Comparison of ENCODE assay signal across 1 cellular context in the genomic region with DNA sequence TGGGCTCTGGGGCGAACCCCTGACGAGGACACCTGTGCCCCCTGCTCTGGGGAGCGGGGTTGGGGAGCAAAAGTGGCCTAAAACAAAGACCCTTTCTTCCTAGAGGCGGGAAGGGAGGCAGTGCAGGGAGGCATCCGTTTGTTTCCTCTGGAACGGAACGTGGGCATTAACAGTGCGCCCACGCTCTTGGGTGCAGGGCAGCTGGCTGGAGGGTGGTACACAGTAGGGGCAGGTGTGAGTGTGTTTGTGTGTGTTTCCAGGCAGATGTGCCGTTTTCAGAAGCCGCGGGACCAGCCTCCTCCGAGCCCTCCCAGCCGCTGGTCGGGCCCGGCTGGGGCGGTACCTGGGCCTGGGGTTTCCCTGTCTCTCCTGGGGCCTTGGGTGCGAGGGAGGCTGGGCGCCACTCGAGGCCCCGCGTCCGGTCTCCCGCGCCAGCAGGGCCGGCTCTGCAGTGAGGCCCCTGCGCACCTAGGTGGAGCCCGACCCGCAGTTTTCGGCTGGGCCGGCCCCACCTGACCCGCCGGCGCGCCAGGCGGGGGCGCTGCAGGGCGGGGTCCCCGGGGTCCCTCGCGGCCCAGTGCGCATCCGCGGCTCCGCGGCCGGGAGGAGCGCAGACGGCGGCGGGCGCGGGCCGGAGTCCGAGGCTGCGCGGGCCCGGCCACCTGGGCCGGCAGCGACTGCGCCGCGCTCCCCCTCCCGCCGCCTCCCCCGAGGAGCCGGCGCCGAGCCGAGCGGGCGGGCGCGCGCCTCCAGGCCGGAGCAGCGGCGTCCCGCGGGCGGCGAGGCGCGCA.
TF ChIP-seq lines count a peak whose summit lies in the region.

No MANE protein-coding gene starts in this region.

TF ChIP-seq in A549, 52 proteins besides CTCF, POLR2A, EP300 and RAD21:
- TF ChIP-seq, protein P1, sequence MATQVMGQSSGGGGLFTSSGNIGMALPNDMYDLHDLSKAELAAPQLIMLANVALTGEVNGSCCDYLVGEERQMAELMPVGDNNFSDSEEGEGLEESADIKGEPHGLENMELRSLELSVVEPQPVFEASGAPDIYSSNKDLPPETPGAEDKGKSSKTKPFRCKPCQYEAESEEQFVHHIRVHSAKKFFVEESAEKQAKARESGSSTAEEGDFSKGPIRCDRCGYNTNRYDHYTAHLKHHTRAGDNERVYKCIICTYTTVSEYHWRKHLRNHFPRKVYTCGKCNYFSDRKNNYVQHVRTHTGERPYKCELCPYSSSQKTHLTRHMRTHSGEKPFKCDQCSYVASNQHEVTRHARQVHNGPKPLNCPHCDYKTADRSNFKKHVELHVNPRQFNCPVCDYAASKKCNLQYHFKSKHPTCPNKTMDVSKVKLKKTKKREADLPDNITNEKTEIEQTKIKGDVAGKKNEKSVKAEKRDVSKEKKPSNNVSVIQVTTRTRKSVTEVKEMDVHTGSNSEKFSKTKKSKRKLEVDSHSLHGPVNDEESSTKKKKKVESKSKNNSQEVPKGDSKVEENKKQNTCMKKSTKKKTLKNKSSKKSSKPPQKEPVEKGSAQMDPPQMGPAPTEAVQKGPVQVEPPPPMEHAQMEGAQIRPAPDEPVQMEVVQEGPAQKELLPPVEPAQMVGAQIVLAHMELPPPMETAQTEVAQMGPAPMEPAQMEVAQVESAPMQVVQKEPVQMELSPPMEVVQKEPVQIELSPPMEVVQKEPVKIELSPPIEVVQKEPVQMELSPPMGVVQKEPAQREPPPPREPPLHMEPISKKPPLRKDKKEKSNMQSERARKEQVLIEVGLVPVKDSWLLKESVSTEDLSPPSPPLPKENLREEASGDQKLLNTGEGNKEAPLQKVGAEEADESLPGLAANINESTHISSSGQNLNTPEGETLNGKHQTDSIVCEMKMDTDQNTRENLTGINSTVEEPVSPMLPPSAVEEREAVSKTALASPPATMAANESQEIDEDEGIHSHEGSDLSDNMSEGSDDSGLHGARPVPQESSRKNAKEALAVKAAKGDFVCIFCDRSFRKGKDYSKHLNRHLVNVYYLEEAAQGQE (IDR thresholded peaks at IDR 0.05) = no peak
- TF ChIP-seq ZSCAN20 (CRISPR knock-in tag; IDR thresholded peaks at IDR 0.05) = no peak
- TF ChIP-seq, protein P2, sequence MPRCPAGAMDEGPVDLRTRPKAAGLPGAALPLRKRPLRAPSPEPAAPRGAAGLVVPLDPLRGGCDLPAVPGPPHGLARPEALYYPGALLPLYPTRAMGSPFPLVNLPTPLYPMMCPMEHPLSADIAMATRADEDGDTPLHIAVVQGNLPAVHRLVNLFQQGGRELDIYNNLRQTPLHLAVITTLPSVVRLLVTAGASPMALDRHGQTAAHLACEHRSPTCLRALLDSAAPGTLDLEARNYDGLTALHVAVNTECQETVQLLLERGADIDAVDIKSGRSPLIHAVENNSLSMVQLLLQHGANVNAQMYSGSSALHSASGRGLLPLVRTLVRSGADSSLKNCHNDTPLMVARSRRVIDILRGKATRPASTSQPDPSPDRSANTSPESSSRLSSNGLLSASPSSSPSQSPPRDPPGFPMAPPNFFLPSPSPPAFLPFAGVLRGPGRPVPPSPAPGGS (IDR thresholded peaks at IDR 0.05) = no peak
- TF ChIP-seq, protein P3, sequence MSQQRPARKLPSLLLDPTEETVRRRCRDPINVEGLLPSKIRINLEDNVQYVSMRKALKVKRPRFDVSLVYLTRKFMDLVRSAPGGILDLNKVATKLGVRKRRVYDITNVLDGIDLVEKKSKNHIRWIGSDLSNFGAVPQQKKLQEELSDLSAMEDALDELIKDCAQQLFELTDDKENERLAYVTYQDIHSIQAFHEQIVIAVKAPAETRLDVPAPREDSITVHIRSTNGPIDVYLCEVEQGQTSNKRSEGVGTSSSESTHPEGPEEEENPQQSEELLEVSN (IDR thresholded peaks at IDR 0.05; ENCODE audit: borderline replicate concordance, low read depth) = 0 out of 2 replicates have a peak, but pooled peaks have one; percentile 53
- TF ChIP-seq HOXA7 (CRISPR knock-in tag; IDR thresholded peaks at IDR 0.05) = no peak
- TF ChIP-seq CBX8 (IDR thresholded peaks at IDR 0.05) = no peak
- TF ChIP-seq HOXB5 (CRISPR knock-in tag; IDR thresholded peaks at IDR 0.05) = no peak
- no peak for TF ChIP-seq JUNB (IDR thresholded peaks at IDR 0.05)
- no peak for TF ChIP-seq NPAS2 (CRISPR knock-in tag; IDR thresholded peaks at IDR 0.05; ENCODE audit: borderline replicate concordance)
- peak; percentile 71 for TF ChIP-seq SMC3 (IDR thresholded peaks at IDR 0.05)
TF ChIP-seq in A549: peak in this region for 2.
